30 cellular contexts compared by ENCODE assay signal in the genomic region with DNA sequence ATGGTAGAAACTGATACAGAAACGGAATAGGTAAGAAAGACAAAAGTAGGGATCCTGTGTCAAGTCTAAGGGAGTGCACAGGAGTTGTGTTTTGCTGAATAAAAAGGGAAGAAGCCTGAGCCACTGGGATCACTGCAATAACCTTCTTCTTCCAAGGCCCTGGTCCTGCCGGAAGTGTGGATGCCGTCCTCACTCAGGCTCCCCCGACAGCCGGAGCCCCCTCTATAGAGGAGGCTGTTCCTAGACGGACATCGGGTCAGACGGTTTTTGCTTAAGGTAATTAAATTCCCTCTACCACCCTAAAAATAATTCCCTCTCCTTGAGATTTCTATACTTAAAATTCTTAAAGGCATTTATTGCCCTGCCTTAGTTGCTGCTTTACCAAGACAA.
"Had no signal": no experiment of that assay in that cellular context is flagged by ENCODE, and none has a peak within 500 bp of the region (broad histone marks: within the 10 kb centered on the region; RNA-seq: fewer than 3 reads in every experiment).

No MANE protein-coding gene starts in this region.

- H3K9me3 ChIP-seq: SJCRH30 had no signal

- H3K27ac ChIP-seq: brain microvascular endothelial cell, PC-9, RWPE1, SJCRH30, SK-N-MC had no signal

- H3K4me1 ChIP-seq: SJCRH30 had no signal

- H3K4me3 ChIP-seq: K562, PC-9, SJCRH30, SK-N-MC had no signal

- DNase-seq: activated CD4-positive, alpha-beta T cell treated with anti-CD3 and anti-CD28 coated beads for 36 hours; activated CD4-positive, alpha-beta T cell treated with anti-CD3 and anti-CD28 coated beads, Interleukin-2, amount 10 ng/mL, durations not matched to agents 7 days and 5 days; activated CD4-positive, alpha-beta T cell treated with anti-CD3 and anti-CD28 coated beads, Interleukin-2, amount 50 U/mL, for 48 hours; activated CD8-positive, alpha-beta memory T cell treated with anti-CD3 and anti-CD28 coated beads, Interleukin-2, amount 50 U/mL, for 4 hours; activated CD8-positive, alpha-beta T cell treated with anti-CD3 and anti-CD28 coated beads, Interleukin-2, amount 10 ng/mL, durations not matched to agents 7 days and 5 days; activated gamma-delta T cell treated with Interleukin-2 at 50 U/mL for 16 hours; activated naive CD4-positive, alpha-beta T cell treated with anti-CD3 and anti-CD28 coated beads, Interleukin-2, amount 10 ng/mL, durations not matched to agents 7 days and 5 days; activated naive CD8-positive, alpha-beta T cell treated with anti-CD3 and anti-CD28 coated beads, Interleukin-2, amount 50 U/mL, for 24 hours; activated T-cell treated with anti-CD3 and anti-CD28 coated beads for 4 hours; activated T-cell treated with anti-CD3 and anti-CD28 coated beads, Interleukin-2, amount 50 U/mL, for 4 hours; anterior cingulate cortex; brain microvascular endothelial cell; IMR-90; Karpas-422; NCI-H1105; NCI-H1417 treated with DMSO at 0.1 percent for 48 hours; NCI-H187 treated with DMSO at 0.1 percent for 48 hours; NCI-H2171 treated with DMSO at 0.1 percent for 48 hours; NCI-H2227 treated with DMSO at 0.1 percent for 48 hours; NCI-H446; NCI-H510A treated with DMSO at 0.1 percent for 48 hours; PC-9; SJCRH30; T1000 had no signal

- H3K27me3 ChIP-seq: brain microvascular endothelial cell had no signal

- H3K4me2 ChIP-seq: PC-9 had no signal

- ATAC-seq: activated CD4-positive, alpha-beta T cell treated with anti-CD3 and anti-CD28 coated beads for 36 hours; activated CD4-positive, CD25-positive, alpha-beta regulatory T cell treated with anti-CD3 and anti-CD28 coated beads, Interleukin-2, amount 50 U/mL, for 24 hours; activated CD8-positive, alpha-beta T cell treated with anti-CD3 and anti-CD28 coated beads, Interleukin-2, amount 10 ng/mL, durations not matched to agents 7 days and 5 days; activated naive CD8-positive, alpha-beta T cell treated with anti-CD3 and anti-CD28 coated beads, Interleukin-2, amount 50 U/mL, for 24 hours; activated T-cell treated with anti-CD3 and anti-CD28 coated beads, Interleukin-2, amount 50 U/mL, for 4 hours; K562; Right ventricle myocardium inferior; WTC11 had no signal

- H3K36me3 ChIP-seq: brain microvascular endothelial cell, SJCRH30 had no signal

- H2AFZ ChIP-seq: PC-9 had no signal
